Comparison of ENCODE assay signal across 10 cellular contexts in genomic region chr14:56482306-56482705, GRCh38.
DNase-seq lines count a peak whose midpoint lies in the region; ATAC-seq and TF ChIP-seq lines count a peak whose summit lies in the region.
"Had no signal": no experiment of that assay in that cellular context is flagged by ENCODE, and none has a peak within 500 bp of the region (broad histone marks: within the 10 kb centered on the region; RNA-seq: fewer than 3 reads in every experiment).

No MANE protein-coding gene starts in this region.

- DNase-seq in NCI-H1417 (lab: John Stamatoyannopoulos, UW) = peak; percentile 41 to 69 (median 66)
- no peak for DNase-seq in NCI-H1417 treated with DMSO at 0.1 percent for 48 hours (lab: John Stamatoyannopoulos, UW)
- peak; percentile 28 for DNase-seq in NB4 (ENCODE audit: low read depth)
- DNase-seq in adipocyte (ENCODE audit: low read depth) = peak; percentile 18
- no peak for DNase-seq in activated T-helper 1 cell treated with anti-CD3 and anti-CD28 coated beads, Interleukin-12 subunit alpha, Interleukin-12 subunit beta, Interleukin-2, Interleukin-4 antibody, amounts not matched to agents 30 ng/mL and 10 ng/mL and 1 ng/mL, durations not matched to agents 14 hours and 24 hours and 36 hours (ENCODE audit: low spot score)

- no peaks in the 10 kb centered on the region for H4K20me1 ChIP-seq in neural cell (ENCODE audit: insufficient read depth)

- no peak overlapping the region for H3K27ac ChIP-seq in neural cell (ENCODE audit: low read length)
- H3K27ac ChIP-seq: skin epidermis had no signal

- H3K27me3 ChIP-seq in adipocyte (replicated peaks; ENCODE audit: control insufficient read depth, insufficient read depth, low read length) (no peaks in the 10 kb centered on the region), neural cell (ENCODE audit: insufficient read depth, low read depth, low read length) (no peaks in the 10 kb centered on the region)

- ATAC-seq in HG02763 (IDR thresholded peaks at IDR 0.05; ENCODE audit: unreplicated experiment) (no peak), HG02885 (IDR thresholded peaks at IDR 0.05; ENCODE audit: poor library complexity, unreplicated experiment) (no peak)

- H3K9ac ChIP-seq in adipocyte (ENCODE audit: low read length) = no peak overlapping the region
- no peak overlapping the region for H3K9ac ChIP-seq in neural cell (ENCODE audit: low read length)

- H3F3A ChIP-seq in neural cell (ENCODE audit: insufficient read depth, low read length, poor library complexity, severe bottlenecking) = no peaks in the 10 kb centered on the region

- peak; percentile 34 for TF ChIP-seq RAD21 in neural cell (conservative IDR thresholded peaks at IDR 0.05)

- no peak overlapping the region for H3K4me3 Mint-ChIP-seq in activated T-helper 1 cell treated with anti-CD3 and anti-CD28 coated beads, Interleukin-12 subunit alpha, Interleukin-12 subunit beta, Interleukin-2, Interleukin-4 antibody, amounts not matched to agents 30 ng/mL and 10 ng/mL and 1 ng/mL, durations not matched to agents 14 hours and 24 hours and 36 hours
- H3K4me3 Mint-ChIP-seq: activated T-cell treated with anti-CD3 and anti-CD28 coated beads, Interleukin-2, amount 50 U/mL, for 72 hours had no signal

- no peak overlapping the region for H3K4me2 ChIP-seq in neural cell (ENCODE audit: low read length)

- intact Hi-C loops in activated T-helper 1 cell treated with anti-CD3 and anti-CD28 coated beads, Interleukin-12 subunit alpha, Interleukin-12 subunit beta, Interleukin-2, Interleukin-4 antibody, amounts not matched to agents 30 ng/mL and 10 ng/mL and 1 ng/mL, durations not matched to agents 14 hours and 24 hours and 36 hours (cut with micrococcal nuclease) = no loop called here

- TF ChIP-seq POLR2A in NB4 (IDR thresholded peaks at IDR 0.05; ENCODE audit: extremely low read depth, insufficient read length) = no peak

- H3K4me1 Mint-ChIP-seq in activated T-helper 1 cell treated with anti-CD3 and anti-CD28 coated beads, Interleukin-12 subunit alpha, Interleukin-12 subunit beta, Interleukin-2, Interleukin-4 antibody, amounts not matched to agents 30 ng/mL and 10 ng/mL and 1 ng/mL, durations not matched to agents 14 hours and 24 hours and 36 hours (ENCODE audit: low read depth) = no peaks in the 10 kb centered on the region

- no peaks in the 10 kb centered on the region for H3K9me2 ChIP-seq in neural cell (ENCODE audit: insufficient read depth, low read length)

- H3K36me3 ChIP-seq in adipocyte (ENCODE audit: control insufficient read depth, insufficient read depth, low read length, severe bottlenecking) (no peaks in the 10 kb centered on the region), neural cell (ENCODE audit: insufficient read depth, low read length) (no peaks in the 10 kb centered on the region)

- H3K9me3 Mint-ChIP-seq in activated T-helper 1 cell treated with anti-CD3 and anti-CD28 coated beads, Interleukin-12 subunit alpha, Interleukin-12 subunit beta, Interleukin-2, Interleukin-4 antibody, amounts not matched to agents 30 ng/mL and 10 ng/mL and 1 ng/mL, durations not matched to agents 14 hours and 24 hours and 36 hours = no peaks in the 10 kb centered on the region
- H3K9me3 Mint-ChIP-seq: activated T-cell treated with anti-CD3 and anti-CD28 coated beads, Interleukin-2, amount 50 U/mL, for 72 hours had no signal

- peak; percentile 26 for TF ChIP-seq CTCF in NB4 (IDR thresholded peaks at IDR 0.05; ENCODE audit: low read depth, low read length)
- peak; percentile 30 for TF ChIP-seq CTCF in neural cell (IDR thresholded peaks at IDR 0.05; ENCODE audit: poor library complexity, severe bottlenecking)

- H3K4me3 ChIP-seq in NB4 (ENCODE audit: low read depth, low read length) = no peak overlapping the region
- peak overlapping the region; percentile 15 for H3K4me3 ChIP-seq in adipocyte (ENCODE audit: low read length)
- no peak overlapping the region for H3K4me3 ChIP-seq in neural cell (ENCODE audit: low read length)
- H3K4me3 ChIP-seq: skin epidermis had no signal

- TF ChIP-seq EP300 in neural cell (conservative IDR thresholded peaks at IDR 0.05; ENCODE audit: poor library complexity, severe bottlenecking) = no peak

- H3K9me3 ChIP-seq in adipocyte (ENCODE audit: control insufficient read depth, low read length) = no peaks in the 10 kb centered on the region
- no peaks in the 10 kb centered on the region for H3K9me3 ChIP-seq in neural cell (ENCODE audit: low read length)

- H3K79me2 ChIP-seq in neural cell (replicated peaks; ENCODE audit: insufficient read depth, low read length) = no peaks in the 10 kb centered on the region

- H3K4me1 ChIP-seq in adipocyte (ENCODE audit: control insufficient read depth, insufficient read depth, low read length) = peaks cover 20% of the 10 kb centered on the region

- no peaks in the 10 kb centered on the region for H3K36me3 Mint-ChIP-seq in activated T-helper 1 cell treated with anti-CD3 and anti-CD28 coated beads, Interleukin-12 subunit alpha, Interleukin-12 subunit beta, Interleukin-2, Interleukin-4 antibody, amounts not matched to agents 30 ng/mL and 10 ng/mL and 1 ng/mL, durations not matched to agents 14 hours and 24 hours and 36 hours (ENCODE audit: low read depth)

- no peak overlapping the region for H2AFZ ChIP-seq in neural cell (ENCODE audit: low read depth, low read length)

- H3K27me3 Mint-ChIP-seq in activated T-helper 1 cell treated with anti-CD3 and anti-CD28 coated beads, Interleukin-12 subunit alpha, Interleukin-12 subunit beta, Interleukin-2, Interleukin-4 antibody, amounts not matched to agents 30 ng/mL and 10 ng/mL and 1 ng/mL, durations not matched to agents 14 hours and 24 hours and 36 hours (ENCODE audit: insufficient read depth) = peaks cover 5% of the 10 kb centered on the region

- H3K27ac Mint-ChIP-seq in activated T-helper 1 cell treated with anti-CD3 and anti-CD28 coated beads, Interleukin-12 subunit alpha, Interleukin-12 subunit beta, Interleukin-2, Interleukin-4 antibody, amounts not matched to agents 30 ng/mL and 10 ng/mL and 1 ng/mL, durations not matched to agents 14 hours and 24 hours and 36 hours = no peak overlapping the region
- H3K27ac Mint-ChIP-seq: activated T-cell treated with anti-CD3 and anti-CD28 coated beads, Interleukin-2, amount 50 U/mL, for 72 hours had no signal

TF ChIP-seq in neural cell, 6 proteins besides CTCF, POLR2A, EP300 and RAD21:
- TF ChIP-seq REST (IDR thresholded peaks at IDR 0.05; ENCODE audit: borderline replicate concordance) (no peak), SMC3 (conservative IDR thresholded peaks at IDR 0.05; ENCODE audit: poor library complexity) (peak; percentile 38)

Comparison
In these comparisons a context has a peak if more than half of its experiments do, and no peak if none do; other contexts are left out.
1. DNase-seq: peak in NCI-H1417 (3 of 3), NB4 (single experiment) and adipocyte (single experiment); none in NCI-H1417 treated with DMSO at 0.1 percent for 48 hours (single experiment) and activated T-helper 1 cell treated with anti-CD3 and anti-CD28 coated beads, Interleukin-12 subunit alpha, Interleukin-12 subunit beta, Interleukin-2, Interleukin-4 antibody, amounts not matched to agents 30 ng/mL and 10 ng/mL and 1 ng/mL, durations not matched to agents 14 hours and 24 hours and 36 hours (single experiment).